17 cellular contexts compared by ENCODE assay signal in genomic region chr1:116553386-116554115, GRCh38. TPM values are rescaled to one million over a fixed set of nuclear protein-coding genes. Genes with fewer than 3 reads are reported as not detected.
A peak's percentile ranks its signal among the peaks of the same experiment; 100 is the strongest.
DNase-seq lines count a peak whose midpoint lies in the region; ATAC-seq, FAIRE-seq and TF ChIP-seq lines count a peak whose summit lies in the region.
"Had no signal": no experiment of that assay in that cellular context is flagged by ENCODE, and none has a peak within 500 bp of the region (broad histone marks: within the 10 kb centered on the region; RNA-seq: fewer than 3 reads in every experiment).

No MANE protein-coding gene starts in this region.

- H3K36me3 ChIP-seq in H1 (ENCODE audit: control insufficient read depth in 2 of 4, insufficient read depth in 4 of 4, low read length in 3 of 4) = no peaks in the 10 kb centered on the region
- no peaks in the 10 kb centered on the region for H3K36me3 ChIP-seq in smooth muscle cell (ENCODE audit: low read depth)
- H3K36me3 ChIP-seq: uterus had no signal

- WGBS in H1 (ENCODE audit: extremely low coverage in 1 of 2, insufficient coverage in 1 of 2, insufficient read length in 1 of 2, insufficient replicate concordance in 2 of 2, low coverage in 1 of 2, low lambda C conversion rate in 2 of 2, missing lambda C conversion rate in 1 of 2), 2 experiments = 89% methylated on average over 1 of the region's 1 CpG; no CpG with 5 or more reads in 1 of the 2 experiments
- 100% methylated on average over 1 of the region's 1 CpG for WGBS in smooth muscle cell (ENCODE audit: low lambda C conversion rate)

- no peaks in the 10 kb centered on the region for H3K79me1 ChIP-seq in H1 (ENCODE audit: low read depth, low read length)

- no peak overlapping the region for H4K91ac ChIP-seq in H1 (replicated peaks; ENCODE audit: insufficient read length, low read length)

- no peaks in the 10 kb centered on the region for H3K27me3 ChIP-seq in H1 (replicated peaks in 1 of 4; ENCODE audit: control insufficient read depth in 3 of 4, extremely low read depth in 1 of 4, insufficient read depth in 3 of 4, low read length in 3 of 4)
- no peaks in the 10 kb centered on the region for H3K27me3 ChIP-seq in smooth muscle cell (ENCODE audit: low read depth)
- H3K27me3 ChIP-seq: uterus had no signal

- ATAC-seq in activated CD8-positive, alpha-beta memory T cell treated with anti-CD3 and anti-CD28 coated beads, Interleukin-2, amount 10 ng/mL, durations not matched to agents 7 days and 5 days = no peak
- ATAC-seq in GM21786 (IDR thresholded peaks at IDR 0.05; ENCODE audit: unreplicated experiment) = no peak
- no peak for ATAC-seq in GM21360 (IDR thresholded peaks at IDR 0.05; ENCODE audit: unreplicated experiment)
- no peak for ATAC-seq in HG03571 (IDR thresholded peaks at IDR 0.05; ENCODE audit: unreplicated experiment)

- no peak for TF ChIP-seq POLR2A in H1 (IDR thresholded peaks at IDR 0.05; ENCODE audit: control extremely low read depth in 1 of 2, low read depth in 2 of 2, low read length in 2 of 2)

- H3K4me1 Mint-ChIP-seq in activated CD8-positive, alpha-beta memory T cell treated with anti-CD3 and anti-CD28 coated beads, Interleukin-2, amount 10 ng/mL, durations not matched to agents 7 days and 5 days = peaks cover 82% of the 10 kb centered on the region

- H3K56ac ChIP-seq in H1 (replicated peaks; ENCODE audit: insufficient read length, low read depth, low read length) = no peak overlapping the region

- TF ChIP-seq EP300 in H1 (IDR thresholded peaks at IDR 0.05; ENCODE audit: borderline replicate concordance in 1 of 2, low read depth in 2 of 2, low read length in 2 of 2) = no peak

- peak overlapping the region; percentile 41; the same call in 1 of the 2 replicates for H2BK12ac ChIP-seq in H1 (ENCODE audit: low read depth, low read length)

- no peak for TF ChIP-seq RAD21 in H1 (IDR thresholded peaks at IDR 0.05 in 1 of 2, conservative IDR thresholded peaks at IDR 0.05 in 1 of 2; ENCODE audit: low read depth in 2 of 2, low read length in 2 of 2)

- H3K9me3 ChIP-seq in H1 (ENCODE audit: insufficient read depth in 2 of 2, low read depth in 1 of 2, low read length in 1 of 2) (no peaks in the 10 kb centered on the region), smooth muscle cell (replicated peaks; ENCODE audit: low read depth) (no peaks in the 10 kb centered on the region)
- H3K9me3 ChIP-seq: uterus had no signal

- no peak for DNase-seq in activated CD8-positive, alpha-beta memory T cell treated with anti-CD3 and anti-CD28 coated beads, Interleukin-2, amount 10 ng/mL, durations not matched to agents 7 days and 5 days
- DNase-seq in activated CD8-positive, alpha-beta memory T cell treated with anti-CD3 and anti-CD28 coated beads, Interleukin-2, amount 50 U/mL, for 48 hours = no peak
- DNase-seq in NCI-H226 (peak; percentile 65), H1 (ENCODE audit: low read depth in 1 of 2, low spot score in 2 of 2) (no peak), smooth muscle cell (lab: John Stamatoyannopoulos, UW; ENCODE audit: unreplicated experiment) (no peak)
- DNase-seq: anterior cingulate cortex; DND-41; effector CD8-positive, alpha-beta T cell; MM.1S; OCI-M1; stimulated activated CD8-positive, alpha-beta memory T cell treated with anti-CD3 and anti-CD28 coated beads, Interleukin-4, amount 100 ng/mL, for 48 hours; T-helper 9 cell; uterus had no signal

- H3K9me3 Mint-ChIP-seq in activated CD8-positive, alpha-beta memory T cell treated with anti-CD3 and anti-CD28 coated beads, Interleukin-2, amount 10 ng/mL, durations not matched to agents 7 days and 5 days (ENCODE audit: low read depth) = no peaks in the 10 kb centered on the region

- no peak overlapping the region for H4K5ac ChIP-seq in H1 (ENCODE audit: insufficient read length, low read depth, low read length)

- H3K36me3 Mint-ChIP-seq in activated CD8-positive, alpha-beta memory T cell treated with anti-CD3 and anti-CD28 coated beads, Interleukin-2, amount 10 ng/mL, durations not matched to agents 7 days and 5 days = peaks cover 53% of the 10 kb centered on the region

- H4K20me1 ChIP-seq in H1 (replicated peaks in 1 of 2; ENCODE audit: control insufficient read depth in 1 of 2, insufficient read depth in 2 of 2, low read length in 2 of 2) (no peaks in the 10 kb centered on the region), smooth muscle cell (ENCODE audit: low read depth) (no peaks in the 10 kb centered on the region)

- CTCF ChIA-PET in activated CD8-positive, alpha-beta memory T cell treated with anti-CD3 and anti-CD28 coated beads, Interleukin-2, amount 10 ng/mL, durations not matched to agents 7 days and 5 days (lab: Charles Lee) = no interaction called here
- CTCF ChIA-PET in H1 (lab: Charles Lee; ENCODE audit: partially characterized antibody) = no interaction called here

- no peak overlapping the region; a peak in 1 of 7 replicates for H3K9ac ChIP-seq in H1 (replicated peaks in 1 of 4; ENCODE audit: extremely low read depth in 1 of 4, low read depth in 3 of 4, low read length in 3 of 4)
- H3K9ac ChIP-seq in smooth muscle cell (ENCODE audit: low read depth) = no peak overlapping the region
- H3K9ac ChIP-seq: parathyroid adenoma had no signal

- peak overlapping the region; percentile 64 for H3K27ac Mint-ChIP-seq in activated CD8-positive, alpha-beta memory T cell treated with anti-CD3 and anti-CD28 coated beads, Interleukin-2, amount 10 ng/mL, durations not matched to agents 7 days and 5 days

- H3K23ac ChIP-seq in H1 (ENCODE audit: insufficient read length) = no peak overlapping the region

- no peak overlapping the region for H3K4ac ChIP-seq in H1 (replicated peaks; ENCODE audit: insufficient read length, low read depth, low read length)

- H3K4me1 ChIP-seq in H1 (replicated peaks in 1 of 4; ENCODE audit: control insufficient read depth in 3 of 4, insufficient read depth in 4 of 4, low read length in 3 of 4) (peaks cover 0 to 7% (median 3%) of the 10 kb centered on the region in 4 experiments; a peak in 3 of 7 replicates), smooth muscle cell (ENCODE audit: low read depth) (no peaks in the 10 kb centered on the region)
- H3K4me1 ChIP-seq: parathyroid adenoma, uterus had no signal

- H2AFZ ChIP-seq in H1 (ENCODE audit: low read length) (peak overlapping the region; percentile 57; the same call in 1 of the 2 replicates), smooth muscle cell (ENCODE audit: low read depth) (no peak overlapping the region)
- H2AFZ ChIP-seq: parathyroid adenoma had no signal

- no peak overlapping the region for H2BK15ac ChIP-seq in H1 (ENCODE audit: low read length)

- H4K8ac ChIP-seq in H1 (ENCODE audit: extremely low read depth, insufficient read depth, low read length) = no peak overlapping the region

- H2BK20ac ChIP-seq in H1 (ENCODE audit: low read length) = no peak overlapping the region

- H3K79me2 ChIP-seq in H1 (ENCODE audit: control insufficient read depth in 1 of 2, insufficient read depth in 2 of 2, low read length in 2 of 2) (no peaks in the 10 kb centered on the region; a peak in 1 of 4 replicates), smooth muscle cell (ENCODE audit: low read depth) (peaks cover 4% of the 10 kb centered on the region)

- peak; percentile 39 for FAIRE-seq in H1 (lab: Jason Lieb, UNC)

- H3K4me3 Mint-ChIP-seq in activated CD8-positive, alpha-beta memory T cell treated with anti-CD3 and anti-CD28 coated beads, Interleukin-2, amount 10 ng/mL, durations not matched to agents 7 days and 5 days = no peak overlapping the region

- no peaks in the 10 kb centered on the region for H3F3A ChIP-seq in smooth muscle cell (ENCODE audit: low read depth)

- no peak overlapping the region; the same call in 1 of the 2 replicates for H2AK5ac ChIP-seq in H1 (ENCODE audit: low read depth, low read length)

- TF ChIP-seq CTCF in H1 (IDR thresholded peaks at IDR 0.05; ENCODE audit: control extremely low read depth in 1 of 3, insufficient read depth in 1 of 3, low read depth in 1 of 3, low read length in 3 of 3) = no peak
- no peak for TF ChIP-seq CTCF in smooth muscle cell (IDR thresholded peaks at IDR 0.05; ENCODE audit: borderline replicate concordance, insufficient read depth, poor library complexity, severe bottlenecking)

- 0 out of 8 replicates have a peak overlapping the region, but pooled peaks of 2 of the 4 experiments have one; percentile 6 to 18 for H3K4me3 ChIP-seq in H1 (ENCODE audit: extremely low read depth in 1 of 4, insufficient read depth in 2 of 4, low read depth in 3 of 4, low read length in 4 of 4)
- H3K4me3 ChIP-seq in smooth muscle cell = no peak overlapping the region
- H3K4me3 ChIP-seq: uterus had no signal

- no peak overlapping the region for H3K14ac ChIP-seq in H1 (ENCODE audit: insufficient read length)

- no peak overlapping the region for H3K27ac ChIP-seq in H1 (ENCODE audit: low read depth, low read length)
- H3K27ac ChIP-seq in smooth muscle cell (ENCODE audit: low read depth) = peak overlapping the region; percentile 63
- H3K27ac ChIP-seq: parathyroid adenoma, uterus had no signal

- POLR2A ChIA-PET in H1 (lab: Charles Lee; ENCODE audit: partially characterized antibody) = interaction anchor here (0.7 kb wide), 1 partner anchor 285 kb away, joined by 3 read pairs; no protein-coding TSS in a partner anchor

- H2BK5ac ChIP-seq in H1 (ENCODE audit: low read depth, low read length) = no peak overlapping the region

- 0 out of 2 replicates have a peak overlapping the region, but pooled peaks have one; percentile 29 for H3K18ac ChIP-seq in H1 (ENCODE audit: extremely low read depth, low read length)

- H3K27me3 Mint-ChIP-seq in activated CD8-positive, alpha-beta memory T cell treated with anti-CD3 and anti-CD28 coated beads, Interleukin-2, amount 10 ng/mL, durations not matched to agents 7 days and 5 days = no peaks in the 10 kb centered on the region

- H3K4me2 ChIP-seq in H1 (ENCODE audit: insufficient read depth in 1 of 2, low read depth in 2 of 2, low read length in 2 of 2) (peak overlapping the region; percentile 18 to 50; a peak in 2 of 4 replicates), smooth muscle cell (no peak overlapping the region)

- no peaks in the 10 kb centered on the region for H3K23me2 ChIP-seq in H1 (ENCODE audit: low read depth, low read length)

- no peak overlapping the region for H2BK120ac ChIP-seq in H1 (replicated peaks; ENCODE audit: low read depth, low read length)

TF ChIP-seq in H1, 55 proteins besides CTCF, POLR2A, EP300 and RAD21 (continues in another document):
- TF ChIP-seq POLR2AphosphoS5 (IDR thresholded peaks at IDR 0.05; ENCODE audit: low read depth, low read length) = no peak

RNA-seq across cellular contexts. Expression of gene CD58, which starts 17.3 kb away (rescaled TPM):
- 10 to 100 TPM; 54.0 to 56.9 TPM for total RNA-seq in activated CD8-positive, alpha-beta memory T cell treated with anti-CD3 and anti-CD28 coated beads, Interleukin-2, amount 10 ng/mL, durations not matched to agents 7 days and 5 days
- 5.5 and 6.0 TPM in 2 replicates for total RNA-seq in H1 (2021; fragmentation: NEBNext Ultra II Directional; extraction: Animal tissue kit (Norgen Biotek cat#: 25700))
- 2.8 and 5.3 TPM in 2 replicates for polyA plus RNA-seq in H1 (2011; rRNA removed)
- polyA plus RNA-seq in H1 (2011; cell fraction: cytosol; rRNA removed) = 5.6 TPM
- polyA plus RNA-seq in H1 (2011; cell fraction: nucleus; rRNA removed) = 1.8 TPM
- 2.7 to 5.7 TPM (median 3.0 TPM) in 4 replicates for polyA plus RNA-seq in H1 (2012, experiment 1 of 2)
- 2.1 TPM for polyA plus RNA-seq in H1 (2012, experiment 2 of 2)
- polyA plus RNA-seq in H1 (2013, experiment 1 of 2) = 8.4 TPM
- polyA plus RNA-seq in H1 (2013, experiment 2 of 2) = 11.1 TPM
- 2.6 and 7.8 TPM in 2 replicates for polyA minus RNA-seq in H1 (2011; rRNA and poly(A)+ RNA removed)
- polyA minus RNA-seq in H1 (2011; cell fraction: cytosol; rRNA and poly(A)+ RNA removed) = 4.0 TPM
- polyA minus RNA-seq in H1 (2011; cell fraction: nucleus; rRNA and poly(A)+ RNA removed) = 8.1 TPM
- total RNA-seq in smooth muscle cell = 38.5 and 43.8 TPM in 2 replicates
- polyA plus RNA-seq in smooth muscle cell = 25.4 and 33.5 TPM in 2 replicates
